16 cellular contexts compared by ENCODE assay signal in the genomic region with DNA sequence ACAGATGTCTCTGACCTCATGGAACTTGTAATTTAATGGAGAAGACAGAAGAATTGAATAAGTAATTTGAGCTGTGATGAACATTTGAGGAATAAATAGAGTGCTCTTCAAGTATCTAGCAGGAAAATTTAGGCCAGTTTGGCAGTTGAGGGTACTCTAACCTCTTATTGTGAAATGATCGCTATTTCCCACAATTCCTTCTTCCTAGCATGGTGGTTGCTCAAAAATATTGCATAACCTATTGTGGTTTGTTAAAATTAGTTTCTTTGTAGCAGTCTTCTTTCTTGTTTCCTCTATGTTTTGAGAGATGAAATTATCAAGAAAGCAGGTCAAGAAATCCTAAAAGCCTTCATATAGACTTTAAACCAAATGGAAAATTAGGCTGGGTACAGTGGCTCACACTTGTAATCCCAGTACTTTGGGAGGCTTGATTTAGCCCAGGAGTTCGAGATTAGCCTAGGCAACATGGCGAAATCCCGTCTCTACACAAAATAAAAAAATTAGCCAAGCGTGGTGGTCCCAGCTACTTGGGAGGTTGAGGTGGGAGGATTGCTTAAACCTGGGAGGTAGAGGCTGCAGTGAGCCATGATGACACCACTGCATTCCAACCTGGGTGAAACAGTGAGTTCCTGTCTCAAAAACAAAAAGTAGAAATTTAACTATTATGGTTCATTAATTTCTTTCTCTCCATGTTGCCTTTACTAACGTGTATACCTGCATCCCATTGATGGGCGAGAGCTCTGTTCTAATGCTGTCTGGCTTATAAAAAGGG. TPM values are rescaled to one million over a fixed set of nuclear protein-coding genes. Genes with fewer than 3 reads are reported as not detected.
DNase-seq lines count a peak whose midpoint lies in the region; ATAC-seq and TF ChIP-seq lines count a peak whose summit lies in the region.
"Had no signal": no experiment of that assay in that cellular context is flagged by ENCODE, and none has a peak within 500 bp of the region (broad histone marks: within the 10 kb centered on the region; RNA-seq: fewer than 3 reads in every experiment).

No MANE protein-coding gene starts in this region.

- DNase-seq in CD1c-positive myeloid dendritic cell (ENCODE audit: extremely low spot score) (peak; percentile 55), NB4 (ENCODE audit: low read depth) (peak; percentile 95), amniotic epithelial cell (ENCODE audit: low read depth) (peak; percentile 70), posterior cingulate gyrus (no peak), osteocyte (ENCODE audit: extremely low spot score, unreplicated experiment) (no peak), KG1 (lab: John Stamatoyannopoulos, UW) (no peak)
- DNase-seq: activated CD4-positive, alpha-beta T cell treated with anti-CD3 and anti-CD28 coated beads for 48 hours; activated naive CD8-positive, alpha-beta T cell treated with anti-CD3 and anti-CD28 coated beads, Interleukin-2, amount 10 ng/mL, durations not matched to agents 7 days and 5 days; immature natural killer cell; mucosa of descending colon; NCI-H446; T-helper 17 cell had no signal

- no peaks in the 10 kb centered on the region for H3K9me3 ChIP-seq in mononuclear cell (ENCODE audit: low read depth, low read length)
- H3K9me3 ChIP-seq: mucosa of descending colon, suprapubic skin had no signal

- peak overlapping the region; percentile 46 for H3K4me3 ChIP-seq in NB4 (ENCODE audit: low read depth, low read length)
- H3K4me3 ChIP-seq in mononuclear cell (ENCODE audit: low read length): peak overlapping the region; percentile 10
- H3K4me3 ChIP-seq: mucosa of descending colon, suprapubic skin had no signal

- no peaks in the 10 kb centered on the region for H3K27me3 ChIP-seq in mononuclear cell (ENCODE audit: insufficient read depth, low read length)
- H3K27me3 ChIP-seq: suprapubic skin had no signal

- peaks cover 48% of the 10 kb centered on the region for H3K4me1 ChIP-seq in mononuclear cell (ENCODE audit: insufficient read depth, low read length)
- H3K4me1 ChIP-seq: parathyroid adenoma, suprapubic skin had no signal

- H3K36me3 Mint-ChIP-seq in osteocyte (ENCODE audit: unreplicated experiment): no peaks in the 10 kb centered on the region

- no peak for TF ChIP-seq CTCF in NB4 (IDR thresholded peaks at IDR 0.05; ENCODE audit: low read depth, low read length)
- TF ChIP-seq CTCF in osteocyte (IDR thresholded peaks at IDR 0.05): no peak

- H3K27ac Mint-ChIP-seq in osteocyte (ENCODE audit: unreplicated experiment): no peak overlapping the region
- H3K27ac Mint-ChIP-seq: activated naive CD8-positive, alpha-beta T cell treated with anti-CD3 and anti-CD28 coated beads, Interleukin-2, amount 10 ng/mL, durations not matched to agents 7 days and 5 days; immature natural killer cell; T-helper 17 cell had no signal

- no peak overlapping the region for H3K4me3 Mint-ChIP-seq in osteocyte (ENCODE audit: unreplicated experiment)
- H3K4me3 Mint-ChIP-seq: activated naive CD8-positive, alpha-beta T cell treated with anti-CD3 and anti-CD28 coated beads, Interleukin-2, amount 10 ng/mL, durations not matched to agents 7 days and 5 days; immature natural killer cell; T-helper 17 cell had no signal

- peaks cover 23% of the 10 kb centered on the region for H3K4me1 Mint-ChIP-seq in osteocyte (ENCODE audit: unreplicated experiment)
- H3K4me1 Mint-ChIP-seq: immature natural killer cell, T-helper 17 cell had no signal

- ATAC-seq in GM19351 (IDR thresholded peaks at IDR 0.05; ENCODE audit: unreplicated experiment): no peak
- ATAC-seq: mucosa of descending colon, T-helper 17 cell had no signal

- TF ChIP-seq POLR2A in NB4 (IDR thresholded peaks at IDR 0.05; ENCODE audit: extremely low read depth, insufficient read length): no peak

- H3K27me3 Mint-ChIP-seq in osteocyte (ENCODE audit: unreplicated experiment): no peaks in the 10 kb centered on the region
- H3K27me3 Mint-ChIP-seq: activated naive CD8-positive, alpha-beta T cell treated with anti-CD3 and anti-CD28 coated beads, Interleukin-2, amount 10 ng/mL, durations not matched to agents 7 days and 5 days had no signal

- H3K9me3 Mint-ChIP-seq in osteocyte (ENCODE audit: unreplicated experiment): peaks cover 5% of the 10 kb centered on the region
- H3K9me3 Mint-ChIP-seq: immature natural killer cell had no signal

- intact Hi-C loops in posterior cingulate gyrus (cut with DNase I): no loop called here

RNA-seq across cellular contexts. Expression of a gene that starts 58.7 kb away (rescaled TPM):
- total RNA-seq in mononuclear cell: 12.1 TPM
- total RNA-seq in osteocyte: 0.83 and 0.99 TPM in 2 replicates

RNA-seq across cellular contexts. Expression of a gene that starts 59.1 kb away (rescaled TPM):
- total RNA-seq in mononuclear cell (38.4 TPM), osteocyte (43.6 and 57.4 TPM in 2 replicates)

RNA-seq across cellular contexts. Expression of a gene that starts 59.9 kb away (rescaled TPM):
- total RNA-seq in mononuclear cell (75.2 TPM), osteocyte (43.5 and 51.6 TPM in 2 replicates)

Comparison
In these comparisons a context has a peak if more than half of its experiments do, and no peak if none do; other contexts are left out.
1. DNase-seq: peak in CD1c-positive myeloid dendritic cell (single experiment), NB4 (single experiment) and amniotic epithelial cell (single experiment); none in posterior cingulate gyrus (0 of 10), osteocyte (single experiment) and KG1 (single experiment).